ENCODE assay signal across 14 cellular contexts in the genomic region with DNA sequence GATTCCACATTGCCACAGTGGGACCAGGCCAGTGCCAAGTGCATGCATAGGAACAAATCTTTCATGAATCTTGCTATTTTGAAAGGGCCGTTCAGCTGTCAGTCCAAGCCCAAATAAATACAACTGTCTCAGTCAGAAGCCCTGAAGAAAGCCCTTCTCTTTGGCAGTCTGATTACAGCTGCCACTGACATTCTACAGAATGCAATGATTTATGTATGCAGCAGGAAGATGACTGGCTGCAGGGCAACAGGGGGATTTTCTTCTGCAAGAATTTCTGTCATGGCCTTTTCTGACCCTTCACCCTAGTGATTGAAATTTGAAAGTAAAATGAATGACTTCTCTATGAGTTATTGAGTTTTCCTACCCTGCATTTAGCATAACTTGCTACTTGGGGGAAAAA.
DNase-seq lines count a peak whose midpoint lies in the region; ATAC-seq and TF ChIP-seq lines count a peak whose summit lies in the region.
"Had no signal": no experiment of that assay in that cellular context is flagged by ENCODE, and none has a peak within 500 bp of the region (broad histone marks: within the 10 kb centered on the region; RNA-seq: fewer than 3 reads in every experiment).

No MANE protein-coding gene starts in this region.

- 70 to 91% methylated on average over 1 of the region's 1 CpG for WGBS in endodermal cell (ENCODE audit: insufficient coverage in 1 of 2, insufficient read length in 1 of 2), 2 experiments

- H3K27me3 ChIP-seq in endodermal cell (ENCODE audit: control insufficient read depth, insufficient read depth, low read length, poor library complexity, severe bottlenecking) (no peaks in the 10 kb centered on the region), MG63 (no peaks in the 10 kb centered on the region), HAP-1 (ENCODE audit: low read depth) (no peaks in the 10 kb centered on the region)

- H3K9me3 Mint-ChIP-seq in endodermal cell: peaks cover 2% of the 10 kb centered on the region
- no peaks in the 10 kb centered on the region for H3K9me3 Mint-ChIP-seq in activated T-cell treated with anti-CD3 and anti-CD28 coated beads, Interleukin-2, amount 50 U/mL, for 4 hours
- H3K9me3 Mint-ChIP-seq: CD8-positive, alpha-beta T cell had no signal

- no peak for TF ChIP-seq CTCF in endodermal cell (conservative IDR thresholded peaks at IDR 0.05)

- H3K4me1 ChIP-seq in endodermal cell (ENCODE audit: control insufficient read depth, insufficient read depth, low read length) (no peaks in the 10 kb centered on the region), HAP-1 (no peaks in the 10 kb centered on the region; the same call in 1 of the 2 replicates)

- H3K4me1 Mint-ChIP-seq in endodermal cell: peaks cover 3% of the 10 kb centered on the region
- H3K4me1 Mint-ChIP-seq in activated T-cell treated with anti-CD3 and anti-CD28 coated beads, Interleukin-2, amount 50 U/mL, for 4 hours (ENCODE audit: low read depth): no peaks in the 10 kb centered on the region

- H3K9me3 ChIP-seq in endodermal cell (ENCODE audit: control insufficient read depth, low read length) (peaks cover 4% of the 10 kb centered on the region), MG63 (peaks cover 6% of the 10 kb centered on the region), HAP-1 (no peaks in the 10 kb centered on the region)

- DNase-seq in NCI-H226 (peak; percentile 43), endodermal cell (no peak), myocyte (ENCODE audit: low read depth) (peak; percentile 27), MG63 (no peak), HAP-1 (ENCODE audit: low spot score in 2 of 2) (no peak), NCI-H187 (lab: John Stamatoyannopoulos, UW) (no peak)
- DNase-seq in activated T-cell treated with anti-CD3 and anti-CD28 coated beads, Interleukin-2, amount 50 U/mL, for 4 hours: no peak
- DNase-seq: CD8-positive, alpha-beta T cell; DND-41; GOT3; NCI-H1105; NCI-H1694; NCI-H2107; SW 1271 had no signal

- in situ Hi-C loops in HAP-1 (cut with MboI; ENCODE audit: low sequenced_read_pairs): no loop called here

- no peak overlapping the region for H3K9ac ChIP-seq in endodermal cell (ENCODE audit: extremely low read depth, low read length, poor library complexity, severe bottlenecking)

- no peak overlapping the region for H3K4me3 ChIP-seq in endodermal cell (ENCODE audit: low read length)
- H3K4me3 ChIP-seq in MG63: no peak overlapping the region
- no peak overlapping the region for H3K4me3 ChIP-seq in HAP-1

- H3K27me3 Mint-ChIP-seq in endodermal cell (ENCODE audit: insufficient read depth): peaks cover 8% of the 10 kb centered on the region
- H3K27me3 Mint-ChIP-seq in activated T-cell treated with anti-CD3 and anti-CD28 coated beads, Interleukin-2, amount 50 U/mL, for 4 hours (ENCODE audit: low read depth): peaks cover 7% of the 10 kb centered on the region

- ATAC-seq in activated T-cell treated with anti-CD3 and anti-CD28 coated beads, Interleukin-2, amount 50 U/mL, for 4 hours: no peak
- ATAC-seq: CD8-positive, alpha-beta T cell had no signal

- H3K36me3 ChIP-seq in endodermal cell (ENCODE audit: control insufficient read depth, insufficient read depth, low read length) (no peaks in the 10 kb centered on the region), MG63 (no peaks in the 10 kb centered on the region), HAP-1 (replicated peaks) (no peaks in the 10 kb centered on the region)

- H3K36me3 Mint-ChIP-seq in endodermal cell (ENCODE audit: low read depth): no peaks in the 10 kb centered on the region
- no peaks in the 10 kb centered on the region for H3K36me3 Mint-ChIP-seq in activated T-cell treated with anti-CD3 and anti-CD28 coated beads, Interleukin-2, amount 50 U/mL, for 4 hours (ENCODE audit: insufficient read depth)
- H3K36me3 Mint-ChIP-seq: CD8-positive, alpha-beta T cell had no signal

- peak overlapping the region; percentile 65 for H3K27ac ChIP-seq in endodermal cell (ENCODE audit: low read depth, low read length)

- H3K4me3 Mint-ChIP-seq in endodermal cell: no peak overlapping the region
- H3K4me3 Mint-ChIP-seq in activated T-cell treated with anti-CD3 and anti-CD28 coated beads, Interleukin-2, amount 50 U/mL, for 4 hours: no peak overlapping the region
- H3K4me3 Mint-ChIP-seq: CD8-positive, alpha-beta T cell had no signal

- H3K27ac Mint-ChIP-seq in endodermal cell: no peak overlapping the region
- H3K27ac Mint-ChIP-seq: CD8-positive, alpha-beta T cell had no signal

Comparison
In these comparisons a context has a peak if more than half of its experiments do, and no peak if none do; other contexts are left out.
1. DNase-seq: peak in NCI-H226 (single experiment) and myocyte (single experiment); none in endodermal cell (single experiment), activated T-cell treated with anti-CD3 and anti-CD28 coated beads, Interleukin-2, amount 50 U/mL, for 4 hours (single experiment), MG63 (single experiment), HAP-1 (0 of 2) and NCI-H187 (0 of 2).